14 cellular contexts compared by ENCODE assay signal in genomic region chr3:156551746-156552145, GRCh38. TPM values are rescaled to one million over a fixed set of nuclear protein-coding genes. Genes with fewer than 3 reads are reported as not detected.
DNase-seq lines count a peak whose midpoint lies in the region; ATAC-seq and TF ChIP-seq lines count a peak whose summit lies in the region.
"Had no signal": no experiment of that assay in that cellular context is flagged by ENCODE, and none has a peak within 500 bp of the region (broad histone marks: within the 10 kb centered on the region; RNA-seq: fewer than 3 reads in every experiment).

No MANE protein-coding gene starts in this region.

- peaks cover 61% of the 10 kb centered on the region for H3K4me1 ChIP-seq in skeletal muscle satellite cell (ENCODE audit: control insufficient read depth, insufficient read depth, low read length)

- no peaks in the 10 kb centered on the region for H3K27me3 Mint-ChIP-seq in activated T-cell treated with anti-CD3 and anti-CD28 coated beads, Interleukin-2, amount 50 U/mL, for 72 hours (ENCODE audit: low read depth)
- no peaks in the 10 kb centered on the region for H3K27me3 Mint-ChIP-seq in T-helper 17 cell
- H3K27me3 Mint-ChIP-seq: activated B cell treated with CpG ODN at 0.5 μM for 24 hours had no signal

- no peaks in the 10 kb centered on the region for H3K9me3 ChIP-seq in T-helper 17 cell (ENCODE audit: control insufficient read depth, low read length, poor library complexity, severe bottlenecking)
- no peaks in the 10 kb centered on the region for H3K9me3 ChIP-seq in skeletal muscle satellite cell (replicated peaks; ENCODE audit: low read length)
- H3K9me3 ChIP-seq: BE2C, thoracic aorta had no signal

- H3K4me2 ChIP-seq in skeletal muscle satellite cell (ENCODE audit: low read length), result peak overlapping the region; percentile 86

- peak overlapping the region; percentile 35 for H3K27ac Mint-ChIP-seq in activated T-cell treated with anti-CD3 and anti-CD28 coated beads, Interleukin-2, amount 50 U/mL, for 72 hours
- peak overlapping the region; percentile 76 for H3K27ac Mint-ChIP-seq in T-helper 17 cell
- H3K27ac Mint-ChIP-seq: activated B cell treated with CpG ODN at 0.5 μM for 24 hours had no signal

- H3K36me3 ChIP-seq in skeletal muscle satellite cell (ENCODE audit: insufficient read depth, low read length), result peaks cover 67% of the 10 kb centered on the region

- H3K4me3 Mint-ChIP-seq in activated T-cell treated with anti-CD3 and anti-CD28 coated beads, Interleukin-2, amount 50 U/mL, for 72 hours, result peak overlapping the region; percentile 24 to 63
- H3K4me3 Mint-ChIP-seq in T-helper 17 cell, result peak overlapping the region; percentile 45
- H3K4me3 Mint-ChIP-seq: activated B cell treated with CpG ODN at 0.5 μM for 24 hours had no signal

- peaks cover 65% of the 10 kb centered on the region for H3K4me1 Mint-ChIP-seq in activated T-cell treated with anti-CD3 and anti-CD28 coated beads, Interleukin-2, amount 50 U/mL, for 72 hours (ENCODE audit: low read depth)
- peaks cover 51% of the 10 kb centered on the region for H3K4me1 Mint-ChIP-seq in T-helper 17 cell

- peak overlapping the region; percentile 98 for H3K9ac ChIP-seq in skeletal muscle satellite cell (ENCODE audit: low read depth, low read length)

- DNase-seq in activated T-cell treated with anti-CD3 and anti-CD28 coated beads, Interleukin-2, amount 50 U/mL, for 72 hours, result no peak
- DNase-seq in activated T-cell treated with anti-CD3 and anti-CD28 coated beads, Interleukin-2, amount 50 U/mL, for 48 hours, result no peak
- no peak for DNase-seq in T-helper 17 cell
- DNase-seq in fibroblast of mammary gland (ENCODE audit: low read depth), result peak; percentile 90
- no peak for DNase-seq in SHP77 (lab: John Stamatoyannopoulos, UW)
- DNase-seq: activated B cell treated with CpG ODN at 0.5 μM for 24 hours; central memory CD4-positive, alpha-beta T cell; NCI-H526 treated with DMSO at 0.1 percent for 48 hours; stimulated activated CD4-positive, alpha-beta T cell treated with anti-CD3 and anti-CD28 coated beads, Interleukin-15, amount 100 ng/mL, for 24 hours had no signal

- no peak for TF ChIP-seq CTCF in fibroblast of mammary gland (conservative IDR thresholded peaks at IDR 0.05; ENCODE audit: control insufficient read depth, insufficient read depth, low read depth, low read length)

- no peaks in the 10 kb centered on the region for H3K27me3 ChIP-seq in skeletal muscle satellite cell (ENCODE audit: control insufficient read depth, insufficient read depth, low read length)
- H3K27me3 ChIP-seq: BE2C had no signal

- peaks cover 8 to 43% of the 10 kb centered on the region in 2 donors for H3K36me3 Mint-ChIP-seq in activated T-cell treated with anti-CD3 and anti-CD28 coated beads, Interleukin-2, amount 50 U/mL, for 72 hours (ENCODE audit: insufficient read depth in 2 of 2)
- peaks cover 10% of the 10 kb centered on the region for H3K36me3 Mint-ChIP-seq in T-helper 17 cell (ENCODE audit: low read depth)

- ATAC-seq in activated T-cell treated with anti-CD3 and anti-CD28 coated beads, Interleukin-2, amount 50 U/mL, for 72 hours (replicated peaks in 1 of 2), result no peak
- no peak for ATAC-seq in T-helper 17 cell
- ATAC-seq in HG03442 (IDR thresholded peaks at IDR 0.05; ENCODE audit: unreplicated experiment), result no peak
- ATAC-seq in GM21381 (IDR thresholded peaks at IDR 0.05; ENCODE audit: unreplicated experiment), result no peak

- H3K4me3 ChIP-seq in fibroblast of mammary gland (ENCODE audit: control insufficient read depth, low read depth, low read length), result peak overlapping the region; percentile 9
- H3K4me3 ChIP-seq in skeletal muscle satellite cell (ENCODE audit: low read length), result peak overlapping the region; percentile 96

- no peaks in the 10 kb centered on the region for H3K9me3 Mint-ChIP-seq in activated T-cell treated with anti-CD3 and anti-CD28 coated beads, Interleukin-2, amount 50 U/mL, for 72 hours
- H3K9me3 Mint-ChIP-seq: activated B cell treated with CpG ODN at 0.5 μM for 24 hours had no signal

RNA-seq across cellular contexts. Expression of gene SSR3, which starts 3.2 kb away (rescaled TPM):
- 100 to 1,000 TPM; 189 to 204 TPM for total RNA-seq in activated T-cell treated with anti-CD3 and anti-CD28 coated beads, Interleukin-2, amount 50 U/mL, for 72 hours
- 10 to 100 TPM; 93.4 to 94.3 TPM for total RNA-seq in T-helper 17 cell
- 468 and 552 TPM in 2 replicates for total RNA-seq in skeletal muscle satellite cell (2012; rRNA removed)
